ENCODE assay signal across 35 cellular contexts in genomic region chr19:16657384-16657783, GRCh38. TPM values are rescaled to one million over a fixed set of nuclear protein-coding genes. Genes with fewer than 3 reads are reported as not detected.
DNase-seq lines count a peak whose midpoint lies in the region; ATAC-seq, FAIRE-seq and TF ChIP-seq lines count a peak whose summit lies in the region.
"Had no signal": no experiment of that assay in that cellular context is flagged by ENCODE, and none has a peak within 500 bp of the region (broad histone marks: within the 10 kb centered on the region; RNA-seq: fewer than 3 reads in every experiment).

No MANE protein-coding gene starts in this region.

- H3K4me3 ChIP-seq in DND-41 (ENCODE audit: low read depth in 1 of 2, low read length in 2 of 2) (no peak overlapping the region), K562 (no peak overlapping the region), neural progenitor cell (no peak overlapping the region)
- H3K4me3 ChIP-seq: esophagus squamous epithelium, heart right ventricle, lower lobe of right lung, pancreas, SK-N-MC, smooth muscle cell, thoracic aorta, uterus had no signal

- TF ChIP-seq EP300 in K562 (IDR thresholded peaks at IDR 0.05; ENCODE audit: low read length) = no peak

- ATAC-seq in DND-41 (ENCODE audit: insufficient read depth, low read depth) = no peak
- no peak for ATAC-seq in K562
- ATAC-seq: activated CD8-positive, alpha-beta T cell treated with anti-CD3 and anti-CD28 coated beads, Interleukin-2, amount 10 ng/mL, durations not matched to agents 7 days and 5 days; foreskin keratinocyte; heart right ventricle; lower lobe of right lung; pancreas; T-helper 17 cell had no signal

- POLR2A ChIA-PET in K562 (lab: Yijun Ruan, JAX) = interaction anchor here (0.9 to 1.4 kb wide), 2 partner anchors 10 to 30 kb away, joined by 3 to 6 read pairs; partner anchors contain the start of gene MED26

- H3K36me3 ChIP-seq in DND-41 (ENCODE audit: insufficient read depth, low read length) = peaks cover 68% of the 10 kb centered on the region
- H3K36me3 ChIP-seq in K562 (ENCODE audit: control insufficient read depth, insufficient read depth, low read length) = peaks cover 69% of the 10 kb centered on the region
- peaks cover 7% of the 10 kb centered on the region for H3K36me3 ChIP-seq in neural progenitor cell
- H3K36me3 ChIP-seq: uterus had no signal

- no TSS peak for BruUV-seq in K562 (replicated peaks; lab: Mats Ljungman, UMichigan)

- H2AFZ ChIP-seq in DND-41 (ENCODE audit: low read depth, low read length) (no peak overlapping the region), K562 (ENCODE audit: low read depth, low read length) (no peak overlapping the region), neural progenitor cell (replicated peaks) (no peak overlapping the region)

- H3K4me1 Mint-ChIP-seq in activated naive CD4-positive, alpha-beta T cell treated with anti-CD3 and anti-CD28 coated beads for 36 hours (ENCODE audit: low read depth) = peaks cover 39% of the 10 kb centered on the region
- H3K4me1 Mint-ChIP-seq in neural progenitor cell = peaks cover 16% of the 10 kb centered on the region
- peaks cover 12% of the 10 kb centered on the region for H3K4me1 Mint-ChIP-seq in HFFc6 (ENCODE audit: low read depth)

- CTCF ChIA-PET in activated naive CD4-positive, alpha-beta T cell treated with anti-CD3 and anti-CD28 coated beads for 36 hours (lab: Charles Lee) = interaction anchor here (1.2 kb wide), 1 partner anchor 70 kb away, joined by 4 read pairs; no protein-coding TSS in a partner anchor
- CTCF ChIA-PET in K562 (lab: Yijun Ruan, JAX; ENCODE audit: low intra/inter-chr PET ratio) = no interaction called here

- no peak for TF ChIP-seq RAD21 in K562 (CRISPR knock-in tag; conservative IDR thresholded peaks at IDR 0.05 in 1 of 2, IDR thresholded peaks at IDR 0.05 in 1 of 2)

- no peak for DNase-seq in activated naive CD4-positive, alpha-beta T cell treated with anti-CD3 and anti-CD28 coated beads for 36 hours
- no peak for DNase-seq in activated naive CD4-positive, alpha-beta T cell treated with anti-CD3 and anti-CD28 coated beads, Interleukin-2, amount 50 U/mL, for 16 hours
- DNase-seq in DND-41 (no peak), K562 (ENCODE audit: extremely low read depth in 1 of 4, low spot score in 3 of 4) (no peak), neural progenitor cell (ENCODE audit: low spot score) (no peak), HFFc6 (no peak), GM12892 (ENCODE audit: insufficient read length) (no peak), NCI-H774 (lab: John Stamatoyannopoulos, UW) (no peak)
- DNase-seq: activated CD4-positive, CD25-positive, alpha-beta regulatory T cell treated with anti-CD3 and anti-CD28 coated beads, Interleukin-2, amount 50 U/mL, for 72 hours; activated CD8-positive, alpha-beta T cell treated with anti-CD3 and anti-CD28 coated beads, Interleukin-2, amount 10 ng/mL, durations not matched to agents 7 days and 5 days; activated effector memory CD4-positive, alpha-beta T cell treated with anti-CD3 and anti-CD28 coated beads, Interleukin-2, amount 50 U/mL, for 16 hours; AML-193; amygdala; COR-L47; dorsolateral prefrontal cortex; esophagus squamous epithelium; foreskin keratinocyte; H7; heart right ventricle; lower lobe of right lung; MM.1S; NCI-H1105 treated with DMSO at 0.1 percent for 48 hours; NCI-H187 treated with DMSO at 0.1 percent for 48 hours; NCI-H524; NK-92 treated with Interleukin-12 subunit alpha and Interleukin-12 subunit beta, amount 100 ng/mL, for 24 hours; pancreas; retina; stimulated activated naive CD4-positive, alpha-beta T cell treated with Interleukin-2 at 50 U/mL for 16 hours; T-helper 17 cell; uterus had no signal

- TF ChIP-seq CTCF in DND-41 (IDR thresholded peaks at IDR 0.05; ENCODE audit: borderline replicate concordance, extremely low read depth, low read length, poor library complexity, severe bottlenecking) (no peak), K562 (IDR thresholded peaks at IDR 0.05 in 2 of 3, conservative IDR thresholded peaks at IDR 0.05 in 1 of 3; ENCODE audit: insufficient read depth in 2 of 3, low read depth in 1 of 3, low read length in 3 of 3) (no peak), neural progenitor cell (IDR thresholded peaks at IDR 0.05) (no peak), HFFc6 (IDR thresholded peaks at IDR 0.05) (no peak)

- H3K27ac ChIP-seq in DND-41 (ENCODE audit: low read length) (no peak overlapping the region), K562 (ENCODE audit: extremely low read depth, low read depth, low read length) (no peak overlapping the region), neural progenitor cell (no peak overlapping the region)
- H3K27ac ChIP-seq: dorsolateral prefrontal cortex, esophagus squamous epithelium, foreskin keratinocyte, heart right ventricle, lower lobe of right lung, pancreas, SK-N-MC, thoracic aorta, uterus had no signal

- FAIRE-seq in K562 (lab: Jason Lieb, UNC) (no peak), GM12892 (lab: Jason Lieb, UNC) (no peak)
- FAIRE-seq: endometrium, GM12891, pancreas had no signal

- H3K79me2 ChIP-seq in DND-41 (ENCODE audit: insufficient read depth, low read length) (peaks cover 64% of the 10 kb centered on the region), K562 (ENCODE audit: control insufficient read depth, insufficient read depth, low read length) (peaks cover 38% of the 10 kb centered on the region), neural progenitor cell (ENCODE audit: low read depth) (peaks cover 39% of the 10 kb centered on the region)

- H3K27me3 ChIP-seq in DND-41 (ENCODE audit: insufficient read depth, low read length, poor library complexity) (no peaks in the 10 kb centered on the region), K562 (ENCODE audit: control insufficient read depth in 2 of 2, insufficient read depth in 2 of 2, low read length in 2 of 2) (no peaks in the 10 kb centered on the region), neural progenitor cell (peaks cover 21% of the 10 kb centered on the region)
- H3K27me3 ChIP-seq: dorsolateral prefrontal cortex, esophagus squamous epithelium, heart right ventricle, pancreas, uterus had no signal

- H3K4me2 ChIP-seq in DND-41 (ENCODE audit: insufficient read depth, low read length) (peak overlapping the region; percentile 90; the same call in 1 of the 2 replicates), K562 (ENCODE audit: insufficient read depth, low read length) (no peak overlapping the region), neural progenitor cell (no peak overlapping the region)
- H3K4me2 ChIP-seq: smooth muscle cell had no signal

- no peak overlapping the region for H3K27ac Mint-ChIP-seq in activated naive CD4-positive, alpha-beta T cell treated with anti-CD3 and anti-CD28 coated beads for 36 hours
- H3K27ac Mint-ChIP-seq in neural progenitor cell (no peak overlapping the region), HFFc6 (no peak overlapping the region)
- H3K27ac Mint-ChIP-seq: T-helper 17 cell had no signal

- intact Hi-C loops in activated naive CD4-positive, alpha-beta T cell treated with anti-CD3 and anti-CD28 coated beads for 36 hours (cut with micrococcal nuclease) = no loop called here
- intact Hi-C loops in K562 (cut with micrococcal nuclease) = no loop called here

- H3K9ac ChIP-seq in DND-41 (ENCODE audit: low read depth, low read length) (no peak overlapping the region), K562 (ENCODE audit: insufficient read depth in 1 of 2, low read depth in 2 of 2, low read length in 2 of 2) (peak overlapping the region in 1 of 2 experiments; percentile 41; a peak in 2 of 4 replicates), neural progenitor cell (no peak overlapping the region)

- peaks cover 35% of the 10 kb centered on the region for H3K36me3 Mint-ChIP-seq in activated naive CD4-positive, alpha-beta T cell treated with anti-CD3 and anti-CD28 coated beads for 36 hours (ENCODE audit: low read depth)
- H3K36me3 Mint-ChIP-seq in neural progenitor cell (peaks cover 27% of the 10 kb centered on the region), HFFc6 (ENCODE audit: low read depth) (peaks cover 33% of the 10 kb centered on the region)

- WGBS in K562 (ENCODE audit: insufficient coverage, low coverage, missing lambda C conversion rate) = 92% methylated on average over 5 of the region's 5 CpGs

- H3K9me1 ChIP-seq in K562 (ENCODE audit: control insufficient read depth, insufficient read depth, low read length) = peaks cover 6% of the 10 kb centered on the region

- H3F3A ChIP-seq in neural progenitor cell (ENCODE audit: low read depth) = peaks cover 6% of the 10 kb centered on the region

- H3K4me3 Mint-ChIP-seq in activated naive CD4-positive, alpha-beta T cell treated with anti-CD3 and anti-CD28 coated beads for 36 hours = peak overlapping the region; percentile 36
- peak overlapping the region; percentile 48 for H3K4me3 Mint-ChIP-seq in neural progenitor cell
- no peak overlapping the region for H3K4me3 Mint-ChIP-seq in HFFc6
- H3K4me3 Mint-ChIP-seq: T-helper 17 cell had no signal

- H3K9me3 ChIP-seq in DND-41 (ENCODE audit: insufficient read depth, low read length, severe bottlenecking) (no peaks in the 10 kb centered on the region), K562 (replicated peaks; ENCODE audit: control insufficient read depth, insufficient read depth, low read depth, low read length) (no peaks in the 10 kb centered on the region), neural progenitor cell (ENCODE audit: low read depth) (no peaks in the 10 kb centered on the region)
- H3K9me3 ChIP-seq: esophagus squamous epithelium, heart right ventricle, lower lobe of right lung, pancreas, thoracic aorta, uterus had no signal

- no peaks in the 10 kb centered on the region for H3K9me3 Mint-ChIP-seq in activated naive CD4-positive, alpha-beta T cell treated with anti-CD3 and anti-CD28 coated beads for 36 hours
- H3K9me3 Mint-ChIP-seq in neural progenitor cell (no peaks in the 10 kb centered on the region), HFFc6 (no peaks in the 10 kb centered on the region)

- H3K27me3 Mint-ChIP-seq in activated naive CD4-positive, alpha-beta T cell treated with anti-CD3 and anti-CD28 coated beads for 36 hours (ENCODE audit: low read depth) = peaks cover 6% of the 10 kb centered on the region
- H3K27me3 Mint-ChIP-seq in neural progenitor cell (ENCODE audit: insufficient read depth, low read depth) (peaks cover 7% of the 10 kb centered on the region), HFFc6 (ENCODE audit: insufficient read depth) (no peaks in the 10 kb centered on the region)
- H3K27me3 Mint-ChIP-seq: T-helper 17 cell had no signal

- in situ Hi-C loops in K562 (cut with MboI) = no loop called here

- peaks cover 38% of the 10 kb centered on the region for H3K4me1 ChIP-seq in DND-41 (ENCODE audit: insufficient read depth, low read length)
- H3K4me1 ChIP-seq in K562 (replicated peaks in 1 of 2; ENCODE audit: control insufficient read depth in 2 of 2, insufficient read depth in 2 of 2, low read length in 2 of 2) = peaks cover 16 to 28% of the 10 kb centered on the region in 2 experiments
- H3K4me1 ChIP-seq in neural progenitor cell = peaks cover 5% of the 10 kb centered on the region
- H3K4me1 ChIP-seq: foreskin keratinocyte had no signal

- TF ChIP-seq POLR2A in K562 (conservative IDR thresholded peaks at IDR 0.05) (no peak), GM12892 (IDR thresholded peaks at IDR 0.05; ENCODE audit: low read depth, low read length) (no peak; the same call in 1 of the 2 replicates)

- H4K20me1 ChIP-seq in DND-41 (ENCODE audit: insufficient read depth, low read length) (peaks cover 57% of the 10 kb centered on the region), K562 (replicated peaks; ENCODE audit: control insufficient read depth, insufficient read depth, low read length) (peaks cover 10% of the 10 kb centered on the region), neural progenitor cell (ENCODE audit: low read depth) (peaks cover 41% of the 10 kb centered on the region)

RNA-seq across cellular contexts. Expression of gene SMIM7, which starts 2.6 kb away (rescaled TPM):
- 10 to 100 TPM; 51.0 to 59.2 TPM for total RNA-seq in activated naive CD4-positive, alpha-beta T cell treated with anti-CD3 and anti-CD28 coated beads for 36 hours
- total RNA-seq in K562 (2011; cell fraction: chromatin; rRNA removed; ENCODE audit: low replicate concordance) = 167 and 203 TPM in 2 replicates
- 137 and 142 TPM in 2 replicates for total RNA-seq in K562 (2011; cell fraction: nucleolus; rRNA removed)
- 167 and 208 TPM in 2 replicates for total RNA-seq in K562 (2011; cell fraction: nucleoplasm; rRNA removed)
- total RNA-seq in K562 (2014; rRNA removed) (55.3 and 63.3 TPM in 2 replicates), K562 (2014; rRNA removed; fragmentation: Illumina TruSeq; extraction: Trizol) (102 and 109 TPM in 2 replicates), K562 (2015; rRNA removed; fragmentation: Illumina TruSeq; extraction: Trizol) (110 and 114 TPM in 2 replicates), K562 (2021) (72.5 and 72.7 TPM in 2 replicates), neural progenitor cell (ENCODE audit: low replicate concordance) (65.3 and 105 TPM in 2 replicates)
- polyA plus RNA-seq in K562 (2011; rRNA removed) (95.0 and 107 TPM in 2 replicates), K562 (2014; fragmentation: Illumina TruSeq; extraction: Trizol) (85.6 and 113 TPM in 2 replicates), K562 (2014; fragmentation: Nextera tagmentation; extraction: Ambion mirVana) (100 to 1,000 TPM; 233 to 265 TPM), K562 (2014; rRNA removed) (105 and 122 TPM in 2 replicates)
- 60.8 and 84.9 TPM in 2 replicates for polyA plus RNA-seq in K562 (2011; cell fraction: cytosol; rRNA removed)
- 50.6 and 64.0 TPM in 2 replicates for polyA plus RNA-seq in K562 (2011; cell fraction: nucleus; rRNA removed)
- 67.5 and 69.7 TPM in 2 replicates for polyA plus RNA-seq in K562 (2012)
- 61.4 and 64.6 TPM in 2 replicates for polyA minus RNA-seq in K562 (2011; rRNA and poly(A)+ RNA removed)
- polyA minus RNA-seq in K562 (2011; cell fraction: cytosol; rRNA and poly(A)+ RNA removed) = 24.3 and 33.3 TPM in 2 replicates
- polyA minus RNA-seq in K562 (2011; cell fraction: nucleus; rRNA and poly(A)+ RNA removed) = 24.4 and 40.8 TPM in 2 replicates
- 10 to 100 TPM; 66.2 to 74.6 (median 71.9) TPM for total RNA-seq in HFFc6 (2021; fragmentation: NEBNext Ultra II Directional; extraction: Animal tissue kit (Norgen Biotek cat#: 25700))
- 50.7 TPM for polyA plus RNA-seq in GM12892 (2012; ENCODE audit: missing spikeins)

RNA-seq across cellular contexts. Expression of gene TMEM38A, which starts 3.6 kb away (rescaled TPM):
- total RNA-seq in activated naive CD4-positive, alpha-beta T cell treated with anti-CD3 and anti-CD28 coated beads for 36 hours = under 1 TPM; 0.49 to 0.83 TPM
- 5.1 and 6.9 TPM in 2 replicates for total RNA-seq in K562 (2011; cell fraction: chromatin; rRNA removed; ENCODE audit: low replicate concordance)
- total RNA-seq in K562 (2011; cell fraction: nucleolus; rRNA removed) = 3.9 and 5.3 TPM in 2 replicates
- 4.2 and 4.7 TPM in 2 replicates for total RNA-seq in K562 (2011; cell fraction: nucleoplasm; rRNA removed)
- total RNA-seq in K562 (2014; rRNA removed) (0.77 and 4.3 TPM in 2 replicates), K562 (2014; rRNA removed; fragmentation: Illumina TruSeq; extraction: Trizol) (1.2 and 1.4 TPM in 2 replicates), K562 (2015; rRNA removed; fragmentation: Illumina TruSeq; extraction: Trizol) (0.90 and 1.6 TPM in 2 replicates), K562 (2021) (1.4 and 2.1 TPM in 2 replicates), neural progenitor cell (ENCODE audit: low replicate concordance) (0.36 and 1.5 TPM in 2 replicates)
- polyA plus RNA-seq in K562 (2011; rRNA removed) (1.5 and 1.8 TPM in 2 replicates), K562 (2014; fragmentation: Illumina TruSeq; extraction: Trizol) (0.77 and 2.4 TPM in 2 replicates), K562 (2014; fragmentation: Nextera tagmentation; extraction: Ambion mirVana) (under 1 TPM; 0.35 to 0.44 TPM), K562 (2014; rRNA removed) (1.9 and 3.3 TPM in 2 replicates)
- 0.72 and 2.6 TPM in 2 replicates for polyA plus RNA-seq in K562 (2011; cell fraction: cytosol; rRNA removed)
- polyA plus RNA-seq in K562 (2011; cell fraction: nucleus; rRNA removed) = 2.2 and 2.6 TPM in 2 replicates
- polyA plus RNA-seq in K562 (2012) = 1.3 and 1.4 TPM in 2 replicates
- 0.78 and 4.0 TPM in 2 replicates for polyA minus RNA-seq in K562 (2011; rRNA and poly(A)+ RNA removed)
- 1.2 and 2.3 TPM in 2 replicates for polyA minus RNA-seq in K562 (2011; cell fraction: cytosol; rRNA and poly(A)+ RNA removed)
- 0.89 and 0.94 TPM in 2 replicates for polyA minus RNA-seq in K562 (2011; cell fraction: nucleus; rRNA and poly(A)+ RNA removed)
- 1 to 10 TPM in 3 of 6 experiments, under 1 TPM in 3; 0.26 to 2.0 (median 1.0) TPM for total RNA-seq in HFFc6 (2021; fragmentation: NEBNext Ultra II Directional; extraction: Animal tissue kit (Norgen Biotek cat#: 25700))
- 14.6 TPM for polyA plus RNA-seq in GM12892 (2012; ENCODE audit: missing spikeins)

RNA-seq across cellular contexts. Expression of gene MED26, which starts 29.4 kb away (rescaled TPM):
- 10 to 100 TPM; 11.3 to 11.9 TPM for total RNA-seq in activated naive CD4-positive, alpha-beta T cell treated with anti-CD3 and anti-CD28 coated beads for 36 hours
- 31.4 and 62.0 TPM in 2 replicates for total RNA-seq in K562 (2011; cell fraction: chromatin; rRNA removed; ENCODE audit: low replicate concordance)
- total RNA-seq in K562 (2011; cell fraction: nucleolus; rRNA removed) = 34.2 and 40.0 TPM in 2 replicates
- total RNA-seq in K562 (2011; cell fraction: nucleoplasm; rRNA removed) = 27.1 and 33.1 TPM in 2 replicates
- 12.9 and 15.2 TPM in 2 replicates for total RNA-seq in K562 (2014; rRNA removed)
- 3.7 and 4.6 TPM in 2 replicates for total RNA-seq in K562 (2014; rRNA removed; fragmentation: Illumina TruSeq; extraction: Trizol)
- 7.1 and 7.5 TPM in 2 replicates for total RNA-seq in K562 (2015; rRNA removed; fragmentation: Illumina TruSeq; extraction: Trizol)
- 15.1 and 16.5 TPM in 2 replicates for total RNA-seq in K562 (2021)
- 5.6 and 6.1 TPM in 2 replicates for polyA plus RNA-seq in K562 (2011; rRNA removed)
- 5.8 and 11.0 TPM in 2 replicates for polyA plus RNA-seq in K562 (2011; cell fraction: cytosol; rRNA removed)
- polyA plus RNA-seq in K562 (2011; cell fraction: nucleus; rRNA removed) = 6.6 and 9.2 TPM in 2 replicates
- polyA plus RNA-seq in K562 (2012) = 5.5 and 7.2 TPM in 2 replicates
- 6.2 and 8.4 TPM in 2 replicates for polyA plus RNA-seq in K562 (2014; fragmentation: Illumina TruSeq; extraction: Trizol)
- polyA plus RNA-seq in K562 (2014; fragmentation: Nextera tagmentation; extraction: Ambion mirVana) = under 1 TPM; 0.71 to 0.86 TPM
- polyA plus RNA-seq in K562 (2014; rRNA removed) = 8.4 and 9.0 TPM in 2 replicates
- 5.4 and 10.0 TPM in 2 replicates for polyA minus RNA-seq in K562 (2011; rRNA and poly(A)+ RNA removed)
- 10.9 and 11.5 TPM in 2 replicates for polyA minus RNA-seq in K562 (2011; cell fraction: cytosol; rRNA and poly(A)+ RNA removed)
- polyA minus RNA-seq in K562 (2011; cell fraction: nucleus; rRNA and poly(A)+ RNA removed) = 13.2 and 20.2 TPM in 2 replicates
- 7.4 and 8.6 TPM in 2 replicates for total RNA-seq in neural progenitor cell (ENCODE audit: low replicate concordance)
- 1 to 10 TPM; 7.9 to 9.9 (median 8.8) TPM for total RNA-seq in HFFc6 (2021; fragmentation: NEBNext Ultra II Directional; extraction: Animal tissue kit (Norgen Biotek cat#: 25700))
- polyA plus RNA-seq in GM12892 (2012; ENCODE audit: missing spikeins) = 4.6 TPM
